Comparison of ENCODE assay signal across 8 cellular contexts in genomic region chr20:35277531-35278395, GRCh38. TPM values are rescaled to one million over a fixed set of nuclear protein-coding genes. Genes with fewer than 3 reads are reported as not detected.
DNase-seq lines count a peak whose midpoint lies in the region; ATAC-seq and TF ChIP-seq lines count a peak whose summit lies in the region.

TSS of gene MMP24OS (minus strand) at chr20:35278122. CDS start at chr20:35277929, 193 bp downstream.

- H3K9me2 ChIP-seq in HCT116 (ENCODE audit: insufficient read depth), result no peaks in the 10 kb centered on the region

- H3K36me3 ChIP-seq in HCT116 (ENCODE audit: control insufficient read depth in 1 of 2, insufficient read depth in 2 of 2, low read length in 2 of 2) (peaks cover 21 to 46% of the 10 kb centered on the region in 2 experiments), heart right ventricle (peaks cover 0 to 81% (median 11%) of the 10 kb centered on the region in 9 donors)

- intact Hi-C loops in HCT116 (cut with micrococcal nuclease) (no loop called here), heart right ventricle (cut with DNase I) (loop anchor here in 7 of 10 donors (5.0 to 10.0 kb wide), 5 partner anchors 130 to 453 kb away; partner anchors contain the start of genes EDEM2 (in 2 of the 7) and NCOA6 (in 1 of the 7)), posterior cingulate gyrus (cut with DNase I) (loop anchor here (5.0 to 10.0 kb wide), 2 partner anchors 130 to 443 kb away; partner anchors contain the start of gene EDEM2)

- no peak for TF ChIP-seq RAD21 in HCT116 (IDR thresholded peaks at IDR 0.05; ENCODE audit: low read depth)

- H3K79me2 ChIP-seq in HCT116 (ENCODE audit: insufficient read depth, low read length), result peaks cover 57% of the 10 kb centered on the region

- peak within 1 kb of the TSS; percentile 78 for H3K27ac ChIP-seq in HCT116 (ENCODE audit: low read depth, low read length)
- peak within 1 kb of the TSS; percentile 92 for H3K27ac ChIP-seq in adipose tissue (ENCODE audit: low read depth, low read length)
- H3K27ac ChIP-seq in heart right ventricle, result peak within 1 kb of the TSS; percentile 96 to 99 (median 98)

- H3K4me1 ChIP-seq in HCT116 (ENCODE audit: control insufficient read depth in 1 of 2, insufficient read depth in 2 of 2, low read length in 2 of 2) (peaks cover 7 to 25% of the 10 kb centered on the region in 2 experiments; a peak in 3 of 4 replicates), heart right ventricle (peaks cover 3 to 41% (median 16%) of the 10 kb centered on the region in 9 donors)

- TF ChIP-seq POLR2A in HCT116 (IDR thresholded peaks at IDR 0.05; ENCODE audit: borderline replicate concordance, extremely low read depth, insufficient read depth, insufficient read length), result peak; percentile 39

- no TSS peak for BruUV-seq in HCT116 (replicated peaks; lab: Mats Ljungman, UMichigan)

- H3K27me3 Mint-ChIP-seq in T-cell, result no peaks in the 10 kb centered on the region
- H3K27me3 Mint-ChIP-seq in type B pancreatic cell, result no peaks in the 10 kb centered on the region

- H3K4me3 ChIP-seq in GM08714 (ENCODE audit: low read length), result peak within 1 kb of the TSS; percentile 88
- H3K4me3 ChIP-seq in HCT116 (replicated peaks in 1 of 2; ENCODE audit: low read depth in 1 of 2, low read length in 2 of 2), result peak within 1 kb of the TSS; percentile 83 to 87
- H3K4me3 ChIP-seq in heart right ventricle, result peak within 1 kb of the TSS; percentile 56 to 89 (median 80)

- peak within 1 kb of the TSS; percentile 88 for H3K4me2 ChIP-seq in HCT116 (ENCODE audit: low read length)

- peak within 1 kb of the TSS; percentile 98 to 99 for H3K27ac Mint-ChIP-seq in T-cell
- H3K27ac Mint-ChIP-seq in type B pancreatic cell, result peak within 1 kb of the TSS; percentile 97

- CTCF ChIA-PET in HCT116 (lab: Charles Lee) (interaction anchor here (1.1 to 2.2 kb wide), 3 partner anchors 133 to 403 kb away, joined by 3 to 13 read pairs (median 3); no protein-coding TSS in a partner anchor), T-cell (lab: Charles Lee) (interaction anchor here (0.6 to 3.4 kb wide), 4 partner anchors 133 to 377 kb away, joined by 3 to 19 read pairs (median 4); partner anchors contain the start of gene SPAG4 (in 1 of the 2))

- POLR2A ChIA-PET in HCT116 (lab: Charles Lee), result interaction anchor here (0.7 to 1.0 kb wide), 6 partner anchors 12 to 177 kb away, joined by 3 to 8 read pairs (median 4); no protein-coding TSS in a partner anchor
- POLR2A ChIA-PET in T-cell (lab: Charles Lee), result interaction anchor here (0.5 to 0.6 kb wide), 3 partner anchors 198 to 1379 kb away, joined by 3 to 5 read pairs (median 4); no protein-coding TSS in a partner anchor

- no peak within 1 kb of the TSS for H2AFZ ChIP-seq in HCT116 (ENCODE audit: low read depth, low read length, poor library complexity, severe bottlenecking)

- H3K4me3 Mint-ChIP-seq in T-cell (peak within 1 kb of the TSS; percentile 90 to 95 (median 93)), type B pancreatic cell (peak within 1 kb of the TSS; percentile 94)

- RAD21 ChIA-PET in HCT116 (lab: Charles Lee; ENCODE audit: low non-redundant PET in 1 of 2, low total read pairs in 2 of 2, uncharacterized antibody in 2 of 2, unreplicated experiment in 2 of 2), result interaction anchor here in 1 of 2 experiments (0.6 kb wide), 1 partner anchor 444 kb away, joined by 3 read pairs; no protein-coding TSS in a partner anchor

- H3K9me3 Mint-ChIP-seq in T-cell (no peaks in the 10 kb centered on the region), type B pancreatic cell (no peaks in the 10 kb centered on the region)

- ATAC-seq in HCT116 (peak; percentile 94), T-cell (replicated peaks in 1 of 4) (peak; percentile 90 to 93 (median 92)), heart right ventricle (peak; percentile 91 to 97 (median 96))

- 0 to 1% (median 0%) methylated on average over 47 to 76 of the region's 76 CpGs for WGBS in adipose tissue, 3 donors
- 0 to 1% methylated on average over 61 to 76 of the region's 76 CpGs for whole genome bisulfite sequencing in heart right ventricle, 2 donors

- TF ChIP-seq CTCF in HCT116 (IDR thresholded peaks at IDR 0.05 in 2 of 3, conservative IDR thresholded peaks at IDR 0.05 in 1 of 3; ENCODE audit: borderline replicate concordance in 1 of 3, insufficient read depth in 1 of 3, low read depth in 2 of 3, low read length in 2 of 3) (peak in 2 of 3 experiments; percentile 8 to 22; a peak in 2 of 6 replicates), heart right ventricle (IDR thresholded peaks at IDR 0.05) (peak in 5 of 9 donors; percentile 20 to 49 (median 40)), type B pancreatic cell (conservative IDR thresholded peaks at IDR 0.05) (no peak)

- DNase-seq in HCT116 (ENCODE audit: low read depth, low spot score) (peak; percentile 66), MV-4-11 (lab: John Stamatoyannopoulos, UW) (peak; percentile 86), T-cell (peak; percentile 75 to 92 (median 86)), heart right ventricle (peak; percentile 89 to 93), posterior cingulate gyrus (peak; percentile 67 to 98 (median 90)), type B pancreatic cell (ENCODE audit: extremely low spot score, unreplicated experiment) (peak; percentile 86)

- H3K27me3 ChIP-seq in HCT116 (ENCODE audit: insufficient read depth, low read length) (no peaks in the 10 kb centered on the region), heart right ventricle (no peaks in the 10 kb centered on the region)

- H3K9ac ChIP-seq in HCT116 (ENCODE audit: low read length), result peak within 1 kb of the TSS; percentile 80

- no peaks in the 10 kb centered on the region for H4K20me1 ChIP-seq in HCT116 (ENCODE audit: insufficient read depth)

- peaks cover 22 to 34% (median 26%) of the 10 kb centered on the region in 3 donors for H3K4me1 Mint-ChIP-seq in T-cell
- no peaks in the 10 kb centered on the region for H3K4me1 Mint-ChIP-seq in type B pancreatic cell (ENCODE audit: unreplicated experiment)

- H3K36me3 Mint-ChIP-seq in T-cell (peaks cover 28% of the 10 kb centered on the region), type B pancreatic cell (peaks cover 25% of the 10 kb centered on the region)

- H3K9me3 ChIP-seq in HCT116 (ENCODE audit: control insufficient read depth in 1 of 2, insufficient read depth in 1 of 2, low read depth in 1 of 2, low read length in 2 of 2) (no peaks in the 10 kb centered on the region), heart right ventricle (no peaks in the 10 kb centered on the region)

TF ChIP-seq in HCT116, 20 proteins besides CTCF, POLR2A, EP300 and RAD21 (continues in another document):
- TF ChIP-seq ZBTB33 (IDR thresholded peaks at IDR 0.05; ENCODE audit: extremely low read depth, insufficient replicate concordance, low read length), result no peak
- no peak for TF ChIP-seq REST (IDR thresholded peaks at IDR 0.05; ENCODE audit: low read depth)
- TF ChIP-seq MAX (IDR thresholded peaks at IDR 0.05), result no peak
- TF ChIP-seq YY1 (IDR thresholded peaks at IDR 0.05; ENCODE audit: extremely low read depth, insufficient replicate concordance, low read depth, low read length), result no peak
- peak; percentile 48; the same call in 1 of the 2 replicates for TF ChIP-seq SIN3A (IDR thresholded peaks at IDR 0.05; ENCODE audit: low read depth)
- TF ChIP-seq FOSL1 (IDR thresholded peaks at IDR 0.05; ENCODE audit: low read depth), result no peak
- no peak for TF ChIP-seq EGR1 (IDR thresholded peaks at IDR 0.05; ENCODE audit: low read depth)
- TF ChIP-seq EZH2phosphoT487 (IDR thresholded peaks at IDR 0.05; ENCODE audit: borderline replicate concordance), result no peak

RNA-seq across cellular contexts. Expression of gene MMP24OS, which starts in this region (rescaled TPM):
- total RNA-seq in HCT116 (2021; ENCODE audit: unreplicated experiment), result 59.6 TPM
- 57.1 and 60.2 TPM in 2 replicates for polyA plus RNA-seq in HCT116 (2012)
- 10 to 100 TPM; 59.5 to 95.5 (median 72.0) TPM for total RNA-seq in T-cell
- 10 to 100 TPM; 17.8 to 70.2 (median 57.9) TPM for polyA plus RNA-seq in adipose tissue
- total RNA-seq in heart right ventricle, result 10 to 100 TPM; 36.8 to 62.4 (median 46.1) TPM
- 10 to 100 TPM; 14.4 to 64.1 TPM for polyA plus RNA-seq in heart right ventricle
- 63.1 and 77.1 TPM in 2 replicates for total RNA-seq in type B pancreatic cell (ENCODE audit: low replicate concordance)

Comparison
In these comparisons a context has a peak if more than half of its experiments do, and no peak if none do; other contexts are left out.
1. Peak in every context shown above with its lines: DNase-seq, ATAC-seq, H3K4me3 ChIP-seq and H3K27ac ChIP-seq.